Comparison of ENCODE assay signal across 1 cellular context in genomic region chr5:75471193-75471592, GRCh38.
TF ChIP-seq lines count a peak whose summit lies in the region.

No MANE protein-coding gene starts in this region.

TF ChIP-seq in GM23338, 12 proteins besides CTCF, POLR2A, EP300 and RAD21 (continued from another document):
- TF ChIP-seq CREB1 (CRISPR knock-in tag; IDR thresholded peaks at IDR 0.05; ENCODE audit: low read depth) (no peak), ZNF331 (CRISPR knock-in tag; IDR thresholded peaks at IDR 0.05; ENCODE audit: low read depth) (no peak), STAT1 (IDR thresholded peaks at IDR 0.05; ENCODE audit: unreplicated experiment) (no peak), EZH2phosphoT487 (IDR thresholded peaks at IDR 0.05; ENCODE audit: unreplicated experiment) (no peak), ZNF114 (CRISPR knock-in tag; IDR thresholded peaks at IDR 0.05) (no peak)
